18 cellular contexts compared by ENCODE assay signal in the genomic region with DNA sequence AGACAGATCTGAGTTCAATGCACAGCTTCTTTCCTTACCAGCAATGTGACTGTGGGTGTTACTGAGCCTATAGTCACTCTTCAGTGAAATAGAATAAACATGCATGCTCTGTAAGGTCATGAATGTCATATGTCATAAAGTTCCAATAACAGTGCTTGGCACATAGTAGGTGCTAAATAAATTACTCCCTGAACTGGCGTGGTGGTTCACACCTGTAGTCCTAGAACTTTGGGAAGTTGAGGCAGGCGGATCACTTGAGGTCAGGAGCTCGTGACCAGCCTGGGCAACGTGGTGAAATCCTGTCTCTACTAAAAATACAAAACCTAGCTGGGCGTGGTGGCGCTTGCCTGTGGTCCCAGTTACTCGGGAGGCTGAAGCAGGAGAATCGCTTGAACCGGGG. TPM values are rescaled to one million over a fixed set of nuclear protein-coding genes. Genes with fewer than 3 reads are reported as not detected.
DNase-seq lines count a peak whose midpoint lies in the region; ATAC-seq, FAIRE-seq and TF ChIP-seq lines count a peak whose summit lies in the region.
"Had no signal": no experiment of that assay in that cellular context is flagged by ENCODE, and none has a peak within 500 bp of the region (broad histone marks: within the 10 kb centered on the region; RNA-seq: fewer than 3 reads in every experiment).

No MANE protein-coding gene starts in this region.

- in situ Hi-C loops in K562 (cut with MboI) (loop anchor here (25.0 kb wide), 1 partner anchor 287 kb away; a partner anchor contains a TSS), HepG2 (cut with HindIII; ENCODE audit: extremely low pct_ligation_motif_present, low pct_unique_long_range_greater_than_20kb) (loop anchor here (5.0 kb wide), 1 partner anchor 148 kb away; no protein-coding TSS in a partner anchor)

- no peaks in the 10 kb centered on the region for H3K4me1 ChIP-seq in Karpas-422 (ENCODE audit: low read length)
- no peaks in the 10 kb centered on the region; a peak in 1 of 5 replicates for H3K4me1 ChIP-seq in K562 (replicated peaks in 1 of 2; ENCODE audit: control insufficient read depth in 2 of 2, insufficient read depth in 2 of 2, low read length in 2 of 2)
- H3K4me1 ChIP-seq in HepG2 (ENCODE audit: insufficient read depth, low read length): no peaks in the 10 kb centered on the region
- H3K4me1 ChIP-seq: BLaER1 treated with 17β-estradiol and CSF1 and Interleukin-3, amounts not matched to agents 10 nM and 100 nM; Caco-2 had no signal

- FAIRE-seq in K562 (lab: Jason Lieb, UNC): no peak
- no peak for FAIRE-seq in HepG2 (lab: Jason Lieb, UNC)
- FAIRE-seq: D721Med, GM12892, GM18507 had no signal

- CTCF ChIA-PET in K562 (lab: Yijun Ruan, JAX; ENCODE audit: low intra/inter-chr PET ratio) (interaction anchor here (0.7 to 0.8 kb wide), 2 partner anchors 147 to 148 kb away, joined by 3 to 4 read pairs; no protein-coding TSS in a partner anchor), HepG2 (lab: Yijun Ruan, JAX; ENCODE audit: low intra/inter-chr PET ratio, low total read pairs) (interaction anchor here (2.4 kb wide), 1 partner anchor 148 kb away, joined by 22 read pairs; no protein-coding TSS in a partner anchor)

- intact Hi-C loops in K562 (cut with micrococcal nuclease) (no loop called here), HepG2 (cut with micrococcal nuclease; ENCODE audit: unreplicated experiment) (loop anchor here (2.0 to 10.0 kb wide), 2 partner anchors 120 to 578 kb away; a partner anchor contains a TSS)

- H3K9me3 Mint-ChIP-seq in HFFc6: no peaks in the 10 kb centered on the region
- H3K9me3 Mint-ChIP-seq: CD4-positive, alpha-beta T cell; CD8-positive, alpha-beta T cell had no signal

- TF ChIP-seq RAD21 in K562 (CRISPR knock-in tag; conservative IDR thresholded peaks at IDR 0.05 in 1 of 2, IDR thresholded peaks at IDR 0.05 in 1 of 2) (no peak), HepG2 (CRISPR knock-in tag; IDR thresholded peaks at IDR 0.05) (no peak)

- H3K27me3 Mint-ChIP-seq in HFFc6 (ENCODE audit: insufficient read depth): no peaks in the 10 kb centered on the region; the same call in 1 of the 2 replicates
- H3K27me3 Mint-ChIP-seq: B cell; CD4-positive, alpha-beta T cell had no signal

- H3K9ac ChIP-seq in Karpas-422 (ENCODE audit: low read length) (no peak overlapping the region), K562 (ENCODE audit: insufficient read depth in 1 of 2, low read depth in 2 of 2, low read length in 2 of 2) (no peak overlapping the region), HepG2 (ENCODE audit: insufficient read depth, low read depth, low read length) (no peak overlapping the region)
- H3K9ac ChIP-seq: BLaER1 treated with 17β-estradiol and CSF1 and Interleukin-3, amounts not matched to agents 10 nM and 100 nM had no signal

- no peak for TF ChIP-seq POLR2A in K562 (conservative IDR thresholded peaks at IDR 0.05)
- TF ChIP-seq POLR2A in HepG2 (IDR thresholded peaks at IDR 0.05; ENCODE audit: insufficient read depth in 1 of 2, low read depth in 2 of 2, low read length in 2 of 2): no peak

- H3K4me3 Mint-ChIP-seq in HFFc6: no peak overlapping the region
- H3K4me3 Mint-ChIP-seq: B cell; CD4-positive, alpha-beta T cell; CD8-positive, alpha-beta T cell had no signal

- H3K9me3 ChIP-seq in Karpas-422 (ENCODE audit: low read length) (no peaks in the 10 kb centered on the region), K562 (replicated peaks; ENCODE audit: control insufficient read depth, insufficient read depth, low read depth, low read length) (no peaks in the 10 kb centered on the region), HepG2 (ENCODE audit: low read length) (no peaks in the 10 kb centered on the region)
- H3K9me3 ChIP-seq: BLaER1 treated with 17β-estradiol and CSF1 and Interleukin-3, amounts not matched to agents 10 nM and 100 nM; Caco-2 had no signal

- H4K20me1 ChIP-seq in Karpas-422 (ENCODE audit: insufficient read depth, low read depth, low read length) (no peaks in the 10 kb centered on the region), K562 (replicated peaks; ENCODE audit: control insufficient read depth, insufficient read depth, low read length) (no peaks in the 10 kb centered on the region), HepG2 (ENCODE audit: insufficient read depth, low read length) (no peaks in the 10 kb centered on the region)

- H3K79me2 ChIP-seq in Karpas-422 (ENCODE audit: low read length): no peaks in the 10 kb centered on the region
- H3K79me2 ChIP-seq in K562 (ENCODE audit: control insufficient read depth, insufficient read depth, low read length): no peaks in the 10 kb centered on the region
- H3K79me2 ChIP-seq in HepG2 (ENCODE audit: insufficient read depth, low read length): no peaks in the 10 kb centered on the region

- peaks cover 54% of the 10 kb centered on the region for H3K36me3 Mint-ChIP-seq in HFFc6 (ENCODE audit: low read depth)

- WGBS in K562 (ENCODE audit: insufficient coverage, low coverage, missing lambda C conversion rate): 86% methylated on average over 9 of the region's 9 CpGs
- 98% methylated on average over 9 of the region's 9 CpGs for WGBS in HepG2 (ENCODE audit: low lambda C conversion rate)

- H3K36me3 ChIP-seq in Karpas-422 (ENCODE audit: insufficient read depth, low read length) (peaks cover 19% of the 10 kb centered on the region), K562 (ENCODE audit: control insufficient read depth, insufficient read depth, low read length) (peaks cover 58% of the 10 kb centered on the region), HepG2 (replicated peaks in 1 of 2; ENCODE audit: control insufficient read depth in 1 of 2, insufficient read depth in 2 of 2, low read length in 2 of 2) (peaks cover 5 to 62% of the 10 kb centered on the region in 2 experiments)

- TF ChIP-seq CTCF in HFFc6 (IDR thresholded peaks at IDR 0.05): no peak
- no peak for TF ChIP-seq CTCF in K562 (IDR thresholded peaks at IDR 0.05 in 2 of 3, conservative IDR thresholded peaks at IDR 0.05 in 1 of 3; ENCODE audit: insufficient read depth in 2 of 3, low read depth in 1 of 3, low read length in 3 of 3)
- TF ChIP-seq CTCF in HepG2 (CRISPR knock-in tag; IDR thresholded peaks at IDR 0.05): no peak

- no peak for DNase-seq in HFFc6
- DNase-seq in Karpas-422: peak; percentile 40
- DNase-seq in K562 (ENCODE audit: extremely low read depth in 1 of 4, low spot score in 3 of 4): no peak
- no peak for DNase-seq in kidney glomerular epithelial cell (lab: John Stamatoyannopoulos, UW)
- DNase-seq in HepG2 (ENCODE audit: low spot score): no peak
- DNase-seq in nucleus accumbens (lab: John Stamatoyannopoulos, UW): no peak
- DNase-seq: 8988T, Calu3, GF-D8 had no signal

- TF ChIP-seq EP300 in K562 (IDR thresholded peaks at IDR 0.05; ENCODE audit: low read length): no peak
- no peak for TF ChIP-seq EP300 in HepG2 (IDR thresholded peaks at IDR 0.05; ENCODE audit: low read depth in 2 of 2, low read length in 2 of 2)
- TF ChIP-seq EP300 in HepG2 (CRISPR knock-in tag; IDR thresholded peaks at IDR 0.05; ENCODE audit: borderline replicate concordance): no peak

- ATAC-seq in K562 (no peak), HepG2 (no peak)

- no peak overlapping the region for H3K4me3 ChIP-seq in Karpas-422 (ENCODE audit: low read length)
- H3K4me3 ChIP-seq in K562: no peak overlapping the region
- H3K4me3 ChIP-seq in HepG2 (replicated peaks in 1 of 3; ENCODE audit: insufficient read depth in 1 of 3, low read depth in 2 of 3, low read length in 3 of 3): no peak overlapping the region
- H3K4me3 ChIP-seq: BLaER1 treated with 17β-estradiol and CSF1 and Interleukin-3, amounts not matched to agents 10 nM and 100 nM had no signal

- no peaks in the 10 kb centered on the region for H3K4me1 Mint-ChIP-seq in HFFc6 (ENCODE audit: low read depth)

- no peak overlapping the region for H3K27ac ChIP-seq in Karpas-422 (ENCODE audit: low read length)
- H3K27ac ChIP-seq in K562 (ENCODE audit: extremely low read depth, low read depth, low read length): no peak overlapping the region
- H3K27ac ChIP-seq in HepG2 (ENCODE audit: extremely low read length, insufficient read depth, low read length): no peak overlapping the region
- H3K27ac ChIP-seq: BLaER1 treated with 17β-estradiol and CSF1 and Interleukin-3, amounts not matched to agents 10 nM and 100 nM; C4-2B had no signal

- H3K27me3 ChIP-seq in Karpas-422 (ENCODE audit: low read length): no peaks in the 10 kb centered on the region
- no peaks in the 10 kb centered on the region for H3K27me3 ChIP-seq in K562 (ENCODE audit: control insufficient read depth in 2 of 2, insufficient read depth in 2 of 2, low read length in 2 of 2)
- no peaks in the 10 kb centered on the region for H3K27me3 ChIP-seq in HepG2 (ENCODE audit: control insufficient read depth in 1 of 2, insufficient read depth in 2 of 2, low read length in 2 of 2)
- H3K27me3 ChIP-seq: BLaER1 treated with 17β-estradiol and CSF1 and Interleukin-3, amounts not matched to agents 10 nM and 100 nM had no signal

- no peaks in the 10 kb centered on the region for H3K9me1 ChIP-seq in K562 (ENCODE audit: control insufficient read depth, insufficient read depth, low read length)

- POLR2A ChIA-PET in K562 (lab: Yijun Ruan, JAX) (interaction anchor here (1.3 kb wide), 1 partner anchor 238 kb away, joined by 3 read pairs; no protein-coding TSS in a partner anchor), HepG2 (lab: Yijun Ruan, JAX) (interaction anchor here (0.9 kb wide), 1 partner anchor 14 kb away, joined by 3 read pairs; no protein-coding TSS in a partner anchor)

- H3K4me2 ChIP-seq in Karpas-422 (ENCODE audit: low read depth, low read length, poor library complexity, severe bottlenecking) (no peak overlapping the region), K562 (ENCODE audit: insufficient read depth, low read length) (no peak overlapping the region), HepG2 (ENCODE audit: low read depth, low read length) (no peak overlapping the region)
- H3K4me2 ChIP-seq: BLaER1 treated with 17β-estradiol and CSF1 and Interleukin-3, amounts not matched to agents 10 nM and 100 nM had no signal

- BruUV-seq in K562 (replicated peaks; lab: Mats Ljungman, UMichigan): no TSS peak
- no TSS peak for BruUV-seq in HepG2 (replicated peaks; lab: Mats Ljungman, UMichigan)

- peak overlapping the region; percentile 29; the same call in 1 of the 2 replicates for H3K27ac Mint-ChIP-seq in HFFc6
- H3K27ac Mint-ChIP-seq: B cell; CD4-positive, alpha-beta T cell; CD8-positive, alpha-beta T cell had no signal

- H3K9me2 ChIP-seq in Karpas-422 (replicated peaks; ENCODE audit: insufficient read depth, low read length): no peaks in the 10 kb centered on the region

- H2AFZ ChIP-seq in Karpas-422 (ENCODE audit: low read length): no peak overlapping the region
- no peak overlapping the region for H2AFZ ChIP-seq in K562 (ENCODE audit: low read depth, low read length)
- no peak overlapping the region for H2AFZ ChIP-seq in HepG2 (ENCODE audit: low read length)

RNA-seq across cellular contexts. Expression of a gene that starts 13.2 kb away (rescaled TPM):
- 10 to 100 TPM; 12.0 to 16.2 (median 14.6) TPM for total RNA-seq in HFFc6 (2021; fragmentation: NEBNext Ultra II Directional; extraction: Animal tissue kit (Norgen Biotek cat#: 25700))
- total RNA-seq in Karpas-422 (2014; rRNA removed; shearing (Covaris generic); ENCODE audit: low replicate concordance): 4.5 and 6.0 TPM in 2 replicates
- 1.9 and 5.9 TPM in 2 replicates for total RNA-seq in K562 (2011; cell fraction: chromatin; rRNA removed; ENCODE audit: low replicate concordance)
- 1.5 and 1.6 TPM in 2 replicates for total RNA-seq in K562 (2011; cell fraction: nucleolus; rRNA removed)
- total RNA-seq in K562 (2011; cell fraction: nucleoplasm; rRNA removed): 2.6 and 4.3 TPM in 2 replicates
- total RNA-seq in K562 (2014; rRNA removed) (6.4 and 6.9 TPM in 2 replicates), K562 (2014; rRNA removed; fragmentation: Illumina TruSeq; extraction: Trizol) (8.8 and 10.0 TPM in 2 replicates), K562 (2015; rRNA removed; fragmentation: Illumina TruSeq; extraction: Trizol) (8.3 and 8.4 TPM in 2 replicates), K562 (2021) (4.2 and 5.6 TPM in 2 replicates), HepG2 (2016; rRNA removed; fragmentation: Illumina TruSeq; extraction: Trizol) (11.7 and 16.8 TPM in 2 replicates)
- polyA plus RNA-seq in K562 (2011; rRNA removed) (4.7 and 7.9 TPM in 2 replicates), K562 (2014; fragmentation: Illumina TruSeq; extraction: Trizol) (11.3 and 12.2 TPM in 2 replicates), K562 (2014; fragmentation: Nextera tagmentation; extraction: Ambion mirVana) (1 to 10 TPM; 5.5 to 6.1 TPM), K562 (2014; rRNA removed) (10.0 and 11.2 TPM in 2 replicates), HepG2 (2011; rRNA removed) (5.6 and 6.7 TPM in 2 replicates)
- polyA plus RNA-seq in K562 (2011; cell fraction: cytosol; rRNA removed): 0.70 and 1.5 TPM in 2 replicates
- polyA plus RNA-seq in K562 (2011; cell fraction: nucleus; rRNA removed): 2.5 and 3.2 TPM in 2 replicates
- 6.2 and 6.7 TPM in 2 replicates for polyA plus RNA-seq in K562 (2012)
- polyA minus RNA-seq in K562 (2011; rRNA and poly(A)+ RNA removed): 3.2 and 3.5 TPM in 2 replicates
- 1.9 and 2.6 TPM in 2 replicates for polyA minus RNA-seq in K562 (2011; cell fraction: cytosol; rRNA and poly(A)+ RNA removed)
- 2.4 and 4.1 TPM in 2 replicates for polyA minus RNA-seq in K562 (2011; cell fraction: nucleus; rRNA and poly(A)+ RNA removed)
- total RNA-seq in HepG2 (2016; cell fraction: cytosol; rRNA removed; fragmentation: Illumina TruSeq; extraction: Trizol; ENCODE audit: low read depth): 1.8 and 2.7 TPM in 2 replicates
- total RNA-seq in HepG2 (2016; cell fraction: insoluble cytoplasmic fraction; rRNA removed; fragmentation: Illumina TruSeq; extraction: Trizol): 12.5 and 16.9 TPM in 2 replicates
- total RNA-seq in HepG2 (2016; cell fraction: membrane; rRNA removed; fragmentation: Illumina TruSeq; extraction: Trizol): 4.5 and 4.9 TPM in 2 replicates
- total RNA-seq in HepG2 (2016; cell fraction: nucleus; rRNA removed; fragmentation: Illumina TruSeq; extraction: Trizol): 8.6 and 8.7 TPM in 2 replicates
- polyA plus RNA-seq in HepG2 (2011; cell fraction: cytosol; rRNA removed): 2.7 and 3.8 TPM in 2 replicates
- polyA plus RNA-seq in HepG2 (2011; cell fraction: nucleus; rRNA removed): 2.8 and 4.4 TPM in 2 replicates
- polyA plus RNA-seq in HepG2 (2012): 9.8 and 11.1 TPM in 2 replicates
- polyA plus RNA-seq in HepG2 (2016; cell fraction: cytosol; fragmentation: Illumina TruSeq; extraction: Trizol; ENCODE audit: low read depth): 1.0 and 1.1 TPM in 2 replicates
- polyA plus RNA-seq in HepG2 (2016; cell fraction: insoluble cytoplasmic fraction; fragmentation: Illumina TruSeq; extraction: Trizol; ENCODE audit: low read depth): 18.0 and 18.9 TPM in 2 replicates
- polyA plus RNA-seq in HepG2 (2016; cell fraction: membrane; fragmentation: Illumina TruSeq; extraction: Trizol; ENCODE audit: low read depth): 2.6 and 3.2 TPM in 2 replicates
- polyA plus RNA-seq in HepG2 (2016; cell fraction: nucleus; fragmentation: Illumina TruSeq; extraction: Trizol; ENCODE audit: insufficient read depth, low read depth): 14.5 and 15.5 TPM in 2 replicates
- 0.91 and 1.3 TPM in 2 replicates for polyA minus RNA-seq in HepG2 (2011; rRNA and poly(A)+ RNA removed; ENCODE audit: low replicate concordance)
- polyA minus RNA-seq in HepG2 (2011; cell fraction: cytosol; rRNA and poly(A)+ RNA removed): 3.2 and 3.7 TPM in 2 replicates
- polyA minus RNA-seq in HepG2 (2011; cell fraction: nucleus; rRNA and poly(A)+ RNA removed): 8.1 and 9.2 TPM in 2 replicates

RNA-seq across cellular contexts. Expression of a gene that starts 55.4 kb away (rescaled TPM):
- 10 to 100 TPM; 25.5 to 37.7 (median 33.4) TPM for total RNA-seq in HFFc6 (2021; fragmentation: NEBNext Ultra II Directional; extraction: Animal tissue kit (Norgen Biotek cat#: 25700))
- total RNA-seq in Karpas-422 (2014; rRNA removed; shearing (Covaris generic); ENCODE audit: low replicate concordance): 66.1 and 84.0 TPM in 2 replicates
- total RNA-seq in K562 (2011; cell fraction: chromatin; rRNA removed; ENCODE audit: low replicate concordance): 23.9 and 37.6 TPM in 2 replicates
- 21.8 and 23.3 TPM in 2 replicates for total RNA-seq in K562 (2011; cell fraction: nucleolus; rRNA removed)
- total RNA-seq in K562 (2011; cell fraction: nucleoplasm; rRNA removed): 22.6 and 28.2 TPM in 2 replicates
- total RNA-seq in K562 (2014; rRNA removed): 25.3 and 27.6 TPM in 2 replicates
- total RNA-seq in K562 (2014; rRNA removed; fragmentation: Illumina TruSeq; extraction: Trizol): 33.4 and 42.4 TPM in 2 replicates
- total RNA-seq in K562 (2015; rRNA removed; fragmentation: Illumina TruSeq; extraction: Trizol): 27.6 and 30.4 TPM in 2 replicates
- 37.5 and 46.6 TPM in 2 replicates for total RNA-seq in K562 (2021)
- polyA plus RNA-seq in K562 (2011; rRNA removed): 35.2 and 35.5 TPM in 2 replicates
- polyA plus RNA-seq in K562 (2011; cell fraction: cytosol; rRNA removed): 21.9 and 24.0 TPM in 2 replicates
- polyA plus RNA-seq in K562 (2011; cell fraction: nucleus; rRNA removed): 18.7 and 20.7 TPM in 2 replicates
- 32.5 and 37.9 TPM in 2 replicates for polyA plus RNA-seq in K562 (2012)
- 51.2 and 54.4 TPM in 2 replicates for polyA plus RNA-seq in K562 (2014; fragmentation: Illumina TruSeq; extraction: Trizol)
- polyA plus RNA-seq in K562 (2014; fragmentation: Nextera tagmentation; extraction: Ambion mirVana): 10 to 100 TPM; 30.4 to 36.8 TPM
- 24.7 and 27.6 TPM in 2 replicates for polyA plus RNA-seq in K562 (2014; rRNA removed)
- 52.2 and 62.7 TPM in 2 replicates for polyA minus RNA-seq in K562 (2011; rRNA and poly(A)+ RNA removed)
- 18.8 and 29.8 TPM in 2 replicates for polyA minus RNA-seq in K562 (2011; cell fraction: cytosol; rRNA and poly(A)+ RNA removed)
- 23.0 and 28.3 TPM in 2 replicates for polyA minus RNA-seq in K562 (2011; cell fraction: nucleus; rRNA and poly(A)+ RNA removed)
- total RNA-seq in HepG2 (2016; rRNA removed; fragmentation: Illumina TruSeq; extraction: Trizol): 71.5 and 91.5 TPM in 2 replicates
- 12.1 and 14.2 TPM in 2 replicates for total RNA-seq in HepG2 (2016; cell fraction: cytosol; rRNA removed; fragmentation: Illumina TruSeq; extraction: Trizol; ENCODE audit: low read depth)
- total RNA-seq in HepG2 (2016; cell fraction: insoluble cytoplasmic fraction; rRNA removed; fragmentation: Illumina TruSeq; extraction: Trizol): 70.6 and 87.4 TPM in 2 replicates
- total RNA-seq in HepG2 (2016; cell fraction: membrane; rRNA removed; fragmentation: Illumina TruSeq; extraction: Trizol): 24.5 and 26.2 TPM in 2 replicates
- total RNA-seq in HepG2 (2016; cell fraction: nucleus; rRNA removed; fragmentation: Illumina TruSeq; extraction: Trizol): 78.4 and 79.2 TPM in 2 replicates
- polyA plus RNA-seq in HepG2 (2011; rRNA removed): 24.6 and 26.5 TPM in 2 replicates
- 14.1 and 18.0 TPM in 2 replicates for polyA plus RNA-seq in HepG2 (2011; cell fraction: cytosol; rRNA removed)
- polyA plus RNA-seq in HepG2 (2011; cell fraction: nucleus; rRNA removed): 15.7 and 16.1 TPM in 2 replicates
- polyA plus RNA-seq in HepG2 (2012): 28.9 and 32.2 TPM in 2 replicates
- polyA plus RNA-seq in HepG2 (2016; cell fraction: cytosol; fragmentation: Illumina TruSeq; extraction: Trizol; ENCODE audit: low read depth): 1.6 and 1.9 TPM in 2 replicates
- polyA plus RNA-seq in HepG2 (2016; cell fraction: insoluble cytoplasmic fraction; fragmentation: Illumina TruSeq; extraction: Trizol; ENCODE audit: low read depth): 55.8 and 56.2 TPM in 2 replicates
- polyA plus RNA-seq in HepG2 (2016; cell fraction: membrane; fragmentation: Illumina TruSeq; extraction: Trizol; ENCODE audit: low read depth): 6.4 and 6.6 TPM in 2 replicates
- 46.4 and 47.1 TPM in 2 replicates for polyA plus RNA-seq in HepG2 (2016; cell fraction: nucleus; fragmentation: Illumina TruSeq; extraction: Trizol; ENCODE audit: insufficient read depth, low read depth)
- 18.2 and 60.6 TPM in 2 replicates for polyA minus RNA-seq in HepG2 (2011; rRNA and poly(A)+ RNA removed; ENCODE audit: low replicate concordance)
- 29.5 and 31.8 TPM in 2 replicates for polyA minus RNA-seq in HepG2 (2011; cell fraction: cytosol; rRNA and poly(A)+ RNA removed)
- 77.6 and 81.4 TPM in 2 replicates for polyA minus RNA-seq in HepG2 (2011; cell fraction: nucleus; rRNA and poly(A)+ RNA removed)

RNA-seq across cellular contexts. Expression of a gene that starts 58.1 kb away (rescaled TPM):
- total RNA-seq in HFFc6 (2021; fragmentation: NEBNext Ultra II Directional; extraction: Animal tissue kit (Norgen Biotek cat#: 25700)): 10 to 100 TPM; 10.8 to 13.0 (median 11.4) TPM
- total RNA-seq in Karpas-422 (2014; rRNA removed; shearing (Covaris generic); ENCODE audit: low replicate concordance): 7.5 TPM in 2 replicates
- 4.5 and 6.3 TPM in 2 replicates for total RNA-seq in K562 (2011; cell fraction: chromatin; rRNA removed; ENCODE audit: low replicate concordance)
- total RNA-seq in K562 (2011; cell fraction: nucleolus; rRNA removed): 5.0 and 5.9 TPM in 2 replicates
- 3.9 and 5.2 TPM in 2 replicates for total RNA-seq in K562 (2011; cell fraction: nucleoplasm; rRNA removed)
- total RNA-seq in K562 (2014; rRNA removed) (3.3 and 4.3 TPM in 2 replicates), K562 (2014; rRNA removed; fragmentation: Illumina TruSeq; extraction: Trizol) (3.9 TPM in 2 replicates), K562 (2015; rRNA removed; fragmentation: Illumina TruSeq; extraction: Trizol) (4.6 and 4.9 TPM in 2 replicates), K562 (2021) (3.8 and 4.9 TPM in 2 replicates), HepG2 (2016; rRNA removed; fragmentation: Illumina TruSeq; extraction: Trizol) (12.0 and 18.8 TPM in 2 replicates)
- polyA plus RNA-seq in K562 (2011; rRNA removed) (2.6 and 3.4 TPM in 2 replicates), K562 (2014; fragmentation: Illumina TruSeq; extraction: Trizol) (2.8 and 3.2 TPM in 2 replicates), K562 (2014; fragmentation: Nextera tagmentation; extraction: Ambion mirVana) (1 to 10 TPM; 2.1 to 2.8 TPM), K562 (2014; rRNA removed) (1.9 and 2.5 TPM in 2 replicates), HepG2 (2011; rRNA removed) (4.1 and 4.4 TPM in 2 replicates)
- polyA plus RNA-seq in K562 (2011; cell fraction: cytosol; rRNA removed): 2.6 and 3.2 TPM in 2 replicates
- polyA plus RNA-seq in K562 (2011; cell fraction: nucleus; rRNA removed): 1.1 and 1.2 TPM in 2 replicates
- polyA plus RNA-seq in K562 (2012): 2.6 and 3.2 TPM in 2 replicates
- 7.6 and 7.7 TPM in 2 replicates for polyA minus RNA-seq in K562 (2011; rRNA and poly(A)+ RNA removed)
- 3.6 and 3.8 TPM in 2 replicates for polyA minus RNA-seq in K562 (2011; cell fraction: cytosol; rRNA and poly(A)+ RNA removed)
- polyA minus RNA-seq in K562 (2011; cell fraction: nucleus; rRNA and poly(A)+ RNA removed): 2.3 and 4.3 TPM in 2 replicates
- 1.2 and 1.4 TPM in 2 replicates for total RNA-seq in HepG2 (2016; cell fraction: cytosol; rRNA removed; fragmentation: Illumina TruSeq; extraction: Trizol; ENCODE audit: low read depth)
- 12.7 and 18.0 TPM in 2 replicates for total RNA-seq in HepG2 (2016; cell fraction: insoluble cytoplasmic fraction; rRNA removed; fragmentation: Illumina TruSeq; extraction: Trizol)
- total RNA-seq in HepG2 (2016; cell fraction: membrane; rRNA removed; fragmentation: Illumina TruSeq; extraction: Trizol): 4.9 TPM in 2 replicates
- total RNA-seq in HepG2 (2016; cell fraction: nucleus; rRNA removed; fragmentation: Illumina TruSeq; extraction: Trizol): 7.5 and 7.7 TPM in 2 replicates
- 2.9 and 3.7 TPM in 2 replicates for polyA plus RNA-seq in HepG2 (2011; cell fraction: cytosol; rRNA removed)
- 2.3 and 3.0 TPM in 2 replicates for polyA plus RNA-seq in HepG2 (2011; cell fraction: nucleus; rRNA removed)
- 5.1 and 5.6 TPM in 2 replicates for polyA plus RNA-seq in HepG2 (2012)
- 0.51 and 0.53 TPM in 2 replicates for polyA plus RNA-seq in HepG2 (2016; cell fraction: cytosol; fragmentation: Illumina TruSeq; extraction: Trizol; ENCODE audit: low read depth)
- polyA plus RNA-seq in HepG2 (2016; cell fraction: insoluble cytoplasmic fraction; fragmentation: Illumina TruSeq; extraction: Trizol; ENCODE audit: low read depth): 10.7 and 11.9 TPM in 2 replicates
- polyA plus RNA-seq in HepG2 (2016; cell fraction: membrane; fragmentation: Illumina TruSeq; extraction: Trizol; ENCODE audit: low read depth): 2.0 TPM in 2 replicates
- polyA plus RNA-seq in HepG2 (2016; cell fraction: nucleus; fragmentation: Illumina TruSeq; extraction: Trizol; ENCODE audit: insufficient read depth, low read depth): 8.6 and 8.7 TPM in 2 replicates
- polyA minus RNA-seq in HepG2 (2011; rRNA and poly(A)+ RNA removed; ENCODE audit: low replicate concordance): 16.0 and 35.1 TPM in 2 replicates
- polyA minus RNA-seq in HepG2 (2011; cell fraction: cytosol; rRNA and poly(A)+ RNA removed): 7.6 and 8.2 TPM in 2 replicates
- polyA minus RNA-seq in HepG2 (2011; cell fraction: nucleus; rRNA and poly(A)+ RNA removed): 4.9 and 5.1 TPM in 2 replicates
